In the genomic region with DNA sequence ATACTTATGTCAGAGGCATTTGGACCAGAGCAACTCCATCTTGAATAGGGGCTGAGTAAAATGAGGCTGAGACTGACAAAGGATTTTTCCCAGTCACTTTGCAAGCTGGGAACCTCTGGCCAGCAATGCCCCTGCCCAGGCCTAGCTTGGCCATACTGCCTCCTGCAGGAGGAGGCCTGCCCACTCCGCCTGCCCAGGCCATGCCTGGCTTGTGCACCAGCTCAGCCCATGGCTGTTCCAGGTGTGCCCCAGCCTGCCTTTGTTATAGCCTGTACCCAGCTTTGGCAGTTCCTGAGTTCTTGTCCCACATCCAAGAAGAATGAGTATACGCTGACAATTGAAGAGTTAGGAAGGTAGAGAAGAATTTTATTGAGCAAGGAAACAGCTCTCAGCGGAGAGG, we compare ENCODE assay signal across 24 cellular contexts.
"Had no signal": no experiment of that assay in that cellular context is flagged by ENCODE, and none has a peak within 500 bp of the region (broad histone marks: within the 10 kb centered on the region; RNA-seq: fewer than 3 reads in every experiment).

No MANE protein-coding gene starts in this region.

- H3K9me3 ChIP-seq: MG63, SK-N-SH had no signal

- H3K27ac ChIP-seq: brain microvascular endothelial cell, cardiac muscle cell, VCaP had no signal

- ATAC-seq: activated CD4-positive, alpha-beta T cell treated with anti-CD3 and anti-CD28 coated beads for 36 hours; activated CD8-positive, alpha-beta T cell treated with anti-CD3 and anti-CD28 coated beads, Interleukin-2, amount 10 ng/mL, durations not matched to agents 7 days and 5 days; activated naive CD4-positive, alpha-beta T cell treated with anti-CD3 and anti-CD28 coated beads, Interleukin-2, amount 50 U/mL, for 72 hours; activated naive CD8-positive, alpha-beta T cell treated with anti-CD3 and anti-CD28 coated beads, Interleukin-2, amount 50 U/mL, for 24 hours; Panc1; Right ventricle myocardium inferior had no signal

- H3K4me2 ChIP-seq: SK-N-SH had no signal

- H3K36me3 ChIP-seq: brain microvascular endothelial cell, cardiac muscle cell, MG63 had no signal

- H3K4me3 Mint-ChIP-seq: activated CD4-positive, alpha-beta T cell treated with anti-CD3 and anti-CD28 coated beads for 36 hours; activated CD8-positive, alpha-beta T cell treated with anti-CD3 and anti-CD28 coated beads, Interleukin-2, amount 10 ng/mL, durations not matched to agents 7 days and 5 days; activated naive CD8-positive, alpha-beta T cell treated with anti-CD3 and anti-CD28 coated beads, Interleukin-2, amount 50 U/mL, for 24 hours had no signal

- H3K4me3 ChIP-seq: cardiac muscle cell, MG63 had no signal

- DNase-seq: activated CD4-positive, alpha-beta T cell treated with anti-CD3 and anti-CD28 coated beads for 36 hours; activated CD8-positive, alpha-beta memory T cell treated with anti-CD3 and anti-CD28 coated beads, Interleukin-2, amount 50 U/mL, for 48 hours; activated CD8-positive, alpha-beta T cell treated with anti-CD3 and anti-CD28 coated beads, Interleukin-2, amount 10 ng/mL, durations not matched to agents 7 days and 5 days; activated naive CD8-positive, alpha-beta T cell treated with anti-CD3 and anti-CD28 coated beads, Interleukin-2, amount 50 U/mL, for 24 hours; activated T-cell treated with anti-CD3 and anti-CD28 coated beads, Interleukin-2, amount 50 U/mL, for 1 hour; amygdala; brain microvascular endothelial cell; MG63; MV-4-11; NCI-H1092 treated with DMSO at 0.1 percent for 48 hours; NCI-H1417 treated with DMSO at 0.1 percent for 48 hours; NCI-H1694; NCI-H2029; NCI-H510A treated with DMSO at 0.1 percent for 48 hours; NK-92 treated with Interleukin-12 subunit alpha and Interleukin-12 subunit beta, amount 100 ng/mL, for 24 hours; OCI-M1; RPMI8226; SK-N-SH; T-helper 1 cell had no signal

- H3K27me3 Mint-ChIP-seq: activated CD4-positive, alpha-beta T cell treated with anti-CD3 and anti-CD28 coated beads for 36 hours; activated naive CD8-positive, alpha-beta T cell treated with anti-CD3 and anti-CD28 coated beads, Interleukin-2, amount 50 U/mL, for 24 hours had no signal

- H3K27ac Mint-ChIP-seq: activated CD4-positive, alpha-beta T cell treated with anti-CD3 and anti-CD28 coated beads for 36 hours; activated CD8-positive, alpha-beta T cell treated with anti-CD3 and anti-CD28 coated beads, Interleukin-2, amount 10 ng/mL, durations not matched to agents 7 days and 5 days; activated naive CD4-positive, alpha-beta T cell treated with anti-CD3 and anti-CD28 coated beads, Interleukin-2, amount 50 U/mL, for 72 hours; activated naive CD8-positive, alpha-beta T cell treated with anti-CD3 and anti-CD28 coated beads, Interleukin-2, amount 50 U/mL, for 24 hours had no signal

- H3K9ac ChIP-seq: SK-N-SH had no signal

- H3K4me1 Mint-ChIP-seq: activated CD4-positive, alpha-beta T cell treated with anti-CD3 and anti-CD28 coated beads for 36 hours; activated naive CD8-positive, alpha-beta T cell treated with anti-CD3 and anti-CD28 coated beads, Interleukin-2, amount 50 U/mL, for 24 hours had no signal

- H3K27me3 ChIP-seq: brain microvascular endothelial cell, cardiac muscle cell, MG63 had no signal
